In the genomic region with DNA sequence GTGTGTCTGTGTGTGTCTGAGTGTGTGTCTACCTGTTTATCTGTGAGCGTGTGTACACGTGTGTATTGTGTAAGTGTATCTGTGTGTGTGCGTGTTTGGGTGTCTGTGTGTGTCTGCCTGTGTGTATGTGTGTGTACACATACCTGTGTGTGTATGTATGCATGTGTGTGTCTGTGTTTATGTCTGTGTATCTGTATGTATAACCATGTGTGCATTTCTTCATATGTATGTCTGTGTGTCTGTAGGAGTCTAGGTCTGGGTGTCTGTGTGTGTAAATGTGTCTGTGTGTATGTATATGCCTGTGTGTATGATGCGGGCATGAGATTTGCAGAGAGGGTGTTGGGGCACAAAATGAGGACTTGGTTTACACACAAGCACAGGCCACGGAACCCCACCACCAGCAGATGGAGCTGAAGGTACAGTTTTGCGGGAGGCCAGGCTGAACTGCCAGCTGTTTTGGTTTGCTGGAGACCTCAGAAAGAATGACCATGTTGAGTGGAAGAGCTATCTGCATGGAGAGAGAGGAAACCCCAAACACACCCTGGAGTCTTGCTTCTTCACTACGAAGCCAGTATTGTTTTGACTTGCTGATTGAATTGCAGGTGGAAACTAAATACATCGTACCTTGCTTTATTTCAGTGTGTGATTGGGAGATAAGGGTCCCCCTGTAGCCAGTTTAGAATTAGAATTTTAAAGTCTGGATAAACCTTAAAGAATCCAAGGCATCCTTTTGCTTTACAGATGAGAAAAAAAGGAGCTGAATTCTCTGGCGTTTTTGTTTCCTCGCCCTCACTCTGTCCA, we compare ENCODE assay signal across 8 cellular contexts.
DNase-seq lines count a peak whose midpoint lies in the region; ATAC-seq and TF ChIP-seq lines count a peak whose summit lies in the region.

No MANE protein-coding gene starts in this region.

- intact Hi-C loops in upper lobe of right lung (cut with DNase I), result no loop called here
- intact Hi-C loops in CD8-positive, alpha-beta T cell (cut with DNase I, micrococcal nuclease), result loop anchor here in 1 of 2 experiments (5.0 kb wide), 1 partner anchor 260 kb away; no protein-coding TSS in a partner anchor

- no peaks in the 10 kb centered on the region for H3K4me1 Mint-ChIP-seq in CD8-positive, alpha-beta T cell (ENCODE audit: low read depth)

- TF ChIP-seq CTCF in upper lobe of right lung (IDR thresholded peaks at IDR 0.05), result peak; percentile 55
- TF ChIP-seq CTCF in CD8-positive, alpha-beta T cell (IDR thresholded peaks at IDR 0.05), result no peak

- ATAC-seq in GM18498 (IDR thresholded peaks at IDR 0.05; ENCODE audit: unreplicated experiment) (peak; percentile 76), HG03432 (IDR thresholded peaks at IDR 0.05; ENCODE audit: unreplicated experiment) (peak; percentile 86), upper lobe of right lung (peak; percentile 67)
- no peak for ATAC-seq in CD8-positive, alpha-beta T cell

- no peaks in the 10 kb centered on the region for H3K27me3 Mint-ChIP-seq in CD8-positive, alpha-beta T cell (ENCODE audit: low read depth)

- no peaks in the 10 kb centered on the region for H3K9me3 Mint-ChIP-seq in CD8-positive, alpha-beta T cell

- H3K9me3 ChIP-seq in upper lobe of right lung, result no peaks in the 10 kb centered on the region
- H3K9me3 ChIP-seq in CD8-positive, alpha-beta T cell (ENCODE audit: low read length), result no peaks in the 10 kb centered on the region

- POLR2A ChIA-PET in CD8-positive, alpha-beta T cell (lab: Charles Lee), result no interaction called here

- peak; percentile 93 for DNase-seq in AG20443 (ENCODE audit: low spot score)
- DNase-seq in NOMO-1 treated with DMSO at 0.1 percent for 48 hours (lab: John Stamatoyannopoulos, UW; ENCODE audit: unreplicated experiment), result peak; percentile 59
- DNase-seq in cerebellar cortex (ENCODE audit: low spot score), result peak; percentile 88
- peak; percentile 92 for DNase-seq in left kidney (ENCODE audit: low read depth, low spot score)
- DNase-seq in upper lobe of right lung, result no peak
- DNase-seq in CD8-positive, alpha-beta T cell, result no peak

- CTCF ChIA-PET in CD8-positive, alpha-beta T cell (lab: Charles Lee), result interaction anchor here (1.4 kb wide), 1 partner anchor 259 kb away, joined by 7 read pairs; no protein-coding TSS in a partner anchor

- no peaks in the 10 kb centered on the region for H3K27me3 ChIP-seq in upper lobe of right lung
- no peaks in the 10 kb centered on the region for H3K27me3 ChIP-seq in CD8-positive, alpha-beta T cell (ENCODE audit: insufficient read depth, low read length)

- no peaks in the 10 kb centered on the region for H3K4me1 ChIP-seq in upper lobe of right lung
- no peaks in the 10 kb centered on the region for H3K4me1 ChIP-seq in CD8-positive, alpha-beta T cell (ENCODE audit: insufficient read depth, low read length)

- no peak overlapping the region for H3K27ac Mint-ChIP-seq in CD8-positive, alpha-beta T cell

- H3K4me3 Mint-ChIP-seq in CD8-positive, alpha-beta T cell, result no peak overlapping the region

- H3K27ac ChIP-seq in upper lobe of right lung, result no peak overlapping the region
- H3K27ac ChIP-seq in CD8-positive, alpha-beta T cell (ENCODE audit: low read depth, low read length), result no peak overlapping the region

- H3K4me3 ChIP-seq in upper lobe of right lung, result no peak overlapping the region
- no peak overlapping the region for H3K4me3 ChIP-seq in CD8-positive, alpha-beta T cell (ENCODE audit: low read depth, low read length)

- H3K36me3 Mint-ChIP-seq in CD8-positive, alpha-beta T cell, result no peaks in the 10 kb centered on the region

- no peaks in the 10 kb centered on the region for H3K36me3 ChIP-seq in upper lobe of right lung
- no peaks in the 10 kb centered on the region for H3K36me3 ChIP-seq in CD8-positive, alpha-beta T cell (ENCODE audit: insufficient read depth, low read length)

Comparison
In these comparisons a context has a peak if more than half of its experiments do, and no peak if none do; other contexts are left out.
1. DNase-seq: peak in AG20443 (single experiment), NOMO-1 treated with DMSO at 0.1 percent for 48 hours (single experiment), cerebellar cortex (single experiment) and left kidney (single experiment); none in upper lobe of right lung (single experiment) and CD8-positive, alpha-beta T cell (0 of 7).